Comparison of ENCODE assay signal across 8 cellular contexts in the genomic region with DNA sequence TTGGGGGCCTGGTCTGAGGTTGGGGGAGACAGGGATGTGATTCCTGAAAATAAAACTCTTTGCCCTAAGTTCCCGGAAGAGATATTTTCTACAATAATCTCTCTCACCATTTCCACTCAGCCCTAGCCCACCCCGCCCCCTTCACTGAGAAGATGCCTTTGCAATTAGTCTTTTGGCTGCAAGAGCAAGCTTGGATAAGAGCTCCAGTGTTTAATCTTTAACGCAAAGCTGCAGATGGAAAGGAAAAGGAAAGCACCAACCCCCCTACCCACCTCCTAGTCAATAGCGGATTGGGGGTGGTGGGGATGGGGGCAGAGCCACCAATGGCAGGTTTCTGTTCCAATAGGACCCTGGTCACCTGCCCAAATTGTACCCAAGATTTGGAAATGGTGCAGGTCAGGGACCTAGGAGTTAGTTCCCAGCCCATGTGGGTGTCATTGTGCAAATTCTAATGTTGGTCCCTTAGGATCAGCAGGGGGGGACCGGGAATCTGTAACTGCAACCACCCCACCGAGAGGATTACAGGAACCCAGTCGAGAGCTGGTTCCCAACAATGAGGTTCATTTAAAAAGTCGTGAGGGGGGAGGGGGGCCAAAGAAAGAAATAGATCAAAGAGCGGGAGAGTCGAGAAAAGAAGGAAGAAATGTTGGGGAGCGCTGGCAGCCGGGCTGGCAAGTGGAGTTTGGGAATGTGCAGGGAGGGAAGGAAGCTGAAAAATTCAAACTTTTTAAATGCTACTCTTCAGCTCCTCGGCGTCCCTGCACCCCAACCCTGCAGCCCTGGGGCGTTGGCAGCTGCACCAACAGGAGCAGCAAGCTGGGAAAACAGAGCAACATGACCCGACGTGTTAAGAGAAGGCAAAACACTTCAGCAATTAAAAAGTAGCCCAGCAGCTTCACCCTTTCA. TPM values are rescaled to one million over a fixed set of nuclear protein-coding genes. Genes with fewer than 3 reads are reported as not detected.
DNase-seq lines count a peak whose midpoint lies in the region; ATAC-seq, FAIRE-seq and TF ChIP-seq lines count a peak whose summit lies in the region.

No MANE protein-coding gene starts in this region.

- H3K9me3 Mint-ChIP-seq in endothelial cell (ENCODE audit: unreplicated experiment): no peaks in the 10 kb centered on the region
- H3K9me3 Mint-ChIP-seq in naive thymus-derived CD8-positive, alpha-beta T cell: no peaks in the 10 kb centered on the region

- peak in 2 of 3 experiments; percentile 49 to 68 for DNase-seq in NCI-H1417 (lab: John Stamatoyannopoulos, UW)
- DNase-seq in NCI-H1417 treated with DMSO at 0.1 percent for 48 hours (lab: John Stamatoyannopoulos, UW): no peak
- peak; percentile 3 for DNase-seq in RCC 7860 (ENCODE audit: low spot score)
- no peak for DNase-seq in endothelial cell (ENCODE audit: low spot score)
- peak in 1 of 10 donors; percentile 52 for DNase-seq in naive thymus-derived CD8-positive, alpha-beta T cell
- DNase-seq in amniotic stem cell (lab: John Stamatoyannopoulos, UW): no peak
- DNase-seq in HTR-8/SVneo (ENCODE audit: insufficient read length, low spot score): no peak

- FAIRE-seq in RCC 7860 (lab: Jason Lieb, UNC): no peak
- no peak for FAIRE-seq in HTR-8/SVneo (lab: Jason Lieb, UNC)

- peaks cover 61% of the 10 kb centered on the region for H3K36me3 Mint-ChIP-seq in endothelial cell (ENCODE audit: low read depth, unreplicated experiment)
- H3K36me3 Mint-ChIP-seq in naive thymus-derived CD8-positive, alpha-beta T cell: peaks cover 25 to 54% (median 31%) of the 10 kb centered on the region in 3 donors

- peak overlapping the region; percentile 89 for H3K27ac Mint-ChIP-seq in endothelial cell (ENCODE audit: unreplicated experiment)
- H3K27ac Mint-ChIP-seq in naive thymus-derived CD8-positive, alpha-beta T cell: peak overlapping the region; percentile 91 to 100 (median 99)

- no peak for TF ChIP-seq CTCF in endothelial cell (IDR thresholded peaks at IDR 0.05; ENCODE audit: unreplicated experiment)

- H3K4me3 Mint-ChIP-seq in endothelial cell (ENCODE audit: unreplicated experiment): peak overlapping the region; percentile 99
- H3K4me3 Mint-ChIP-seq in naive thymus-derived CD8-positive, alpha-beta T cell: peak overlapping the region; percentile 86 to 100 (median 92)

- no peak for ATAC-seq in naive thymus-derived CD8-positive, alpha-beta T cell
- no peak for ATAC-seq in HG03460 (IDR thresholded peaks at IDR 0.05; ENCODE audit: unreplicated experiment)

- POLR2A ChIA-PET in naive thymus-derived CD8-positive, alpha-beta T cell (lab: Charles Lee): interaction anchor here (0.6 to 15.3 kb wide), 23 partner anchors 10 to 539 kb away, joined by 3 to 1375 read pairs (median 8); no protein-coding TSS in a partner anchor

- H3K27me3 Mint-ChIP-seq in endothelial cell (ENCODE audit: unreplicated experiment): peaks cover 45% of the 10 kb centered on the region
- H3K27me3 Mint-ChIP-seq in naive thymus-derived CD8-positive, alpha-beta T cell: peaks cover 0 to 2% (median 0%) of the 10 kb centered on the region in 5 donors

- H3K4me1 Mint-ChIP-seq in endothelial cell (ENCODE audit: unreplicated experiment): peaks cover 68% of the 10 kb centered on the region
- H3K4me1 Mint-ChIP-seq in naive thymus-derived CD8-positive, alpha-beta T cell: peaks cover 28 to 58% (median 40%) of the 10 kb centered on the region in 4 donors

RNA-seq across cellular contexts. Expression of gene ZFP36L1, which starts 1.5 kb away (rescaled TPM):
- total RNA-seq in endothelial cell (ENCODE audit: unreplicated experiment): 385 TPM
- 100 to 1,000 TPM; 201 to 222 TPM for total RNA-seq in naive thymus-derived CD8-positive, alpha-beta T cell
- 100 to 1,000 TPM; 122 to 142 (median 134) TPM for polyA plus RNA-seq in naive thymus-derived CD8-positive, alpha-beta T cell

Comparison
In these comparisons a context has a peak if more than half of its experiments do, and no peak if none do; other contexts are left out.
1. DNase-seq: peak in NCI-H1417 (2 of 3) and RCC 7860 (single experiment); none in NCI-H1417 treated with DMSO at 0.1 percent for 48 hours (single experiment), endothelial cell (single experiment), amniotic stem cell (single experiment) and HTR-8/SVneo (single experiment).